ENCODE assay signal across 33 cellular contexts in genomic region chr12:12651752-12652151, GRCh38. TPM values are rescaled to one million over a fixed set of nuclear protein-coding genes. Genes with fewer than 3 reads are reported as not detected.
"Had no signal": no experiment of that assay in that cellular context is flagged by ENCODE, and none has a peak within 500 bp of the region (broad histone marks: within the 10 kb centered on the region; RNA-seq: fewer than 3 reads in every experiment).

No MANE protein-coding gene starts in this region.

- H3K27me3 Mint-ChIP-seq: activated B cell treated with CpG ODN at 0.5 μM for 24 hours; activated CD4-positive, alpha-beta memory T cell treated with anti-CD3 and anti-CD28 coated beads, Interleukin-2, amount 10 ng/mL, durations not matched to agents 7 days and 5 days; activated CD4-positive, alpha-beta T cell treated with anti-CD3 and anti-CD28 coated beads for 36 hours; activated CD4-positive, alpha-beta T cell treated with anti-CD3 and anti-CD28 coated beads, Interleukin-2, amount 10 ng/mL, durations not matched to agents 7 days and 5 days; activated CD8-positive, alpha-beta memory T cell treated with anti-CD3 and anti-CD28 coated beads, Interleukin-2, amount 10 ng/mL, durations not matched to agents 7 days and 5 days; activated naive CD4-positive, alpha-beta T cell treated with anti-CD3 and anti-CD28 coated beads, Interleukin-2, amount 10 ng/mL, durations not matched to agents 7 days and 5 days; activated naive CD4-positive, alpha-beta T cell treated with anti-CD3 and anti-CD28 coated beads, Interleukin-2, amount 50 U/mL, for 24 hours; activated naive CD8-positive, alpha-beta T cell treated with anti-CD3 and anti-CD28 coated beads for 36 hours; activated T-cell treated with anti-CD3 and anti-CD28 coated beads, Interleukin-2, amount 50 U/mL, for 24 hours; T-cell; T-helper 17 cell had no signal

- DNase-seq: activated B cell treated with CpG ODN at 0.5 μM for 24 hours; activated CD4-positive, alpha-beta memory T cell treated with anti-CD3 and anti-CD28 coated beads, Interleukin-2, amount 10 ng/mL, durations not matched to agents 7 days and 5 days; activated CD4-positive, alpha-beta T cell treated with anti-CD3 and anti-CD28 coated beads for 1 hour; activated CD4-positive, alpha-beta T cell treated with anti-CD3 and anti-CD28 coated beads for 36 hours; activated CD4-positive, alpha-beta T cell treated with anti-CD3 and anti-CD28 coated beads for 48 hours; activated CD4-positive, alpha-beta T cell treated with anti-CD3 and anti-CD28 coated beads, Interleukin-2, amount 10 ng/mL, durations not matched to agents 7 days and 5 days; activated CD4-positive, alpha-beta T cell treated with anti-CD3 and anti-CD28 coated beads, Interleukin-2, amount 50 U/mL, for 48 hours; activated CD8-positive, alpha-beta memory T cell treated with anti-CD3 and anti-CD28 coated beads for 24 hours; activated CD8-positive, alpha-beta memory T cell treated with anti-CD3 and anti-CD28 coated beads, Interleukin-2, amount 10 ng/mL, durations not matched to agents 7 days and 5 days; activated CD8-positive, alpha-beta memory T cell treated with anti-CD3 and anti-CD28 coated beads, Interleukin-2, amount 50 U/mL, for 48 hours; activated CD8-positive, alpha-beta T cell treated with anti-CD3 and anti-CD28 coated beads, Interleukin-2, amount 10 ng/mL, durations not matched to agents 7 days and 5 days; activated effector memory CD4-positive, alpha-beta T cell treated with Interleukin-2 at 50 U/mL for 16 hours; activated gamma-delta T cell; activated naive CD4-positive, alpha-beta T cell treated with anti-CD3 and anti-CD28 coated beads, Interleukin-2, amount 10 ng/mL, durations not matched to agents 7 days and 5 days; activated naive CD4-positive, alpha-beta T cell treated with Interleukin-2 at 50 U/mL for 16 hours; activated naive CD8-positive, alpha-beta T cell treated with anti-CD3 and anti-CD28 coated beads for 36 hours; activated T-cell treated with anti-CD3 and anti-CD28 coated beads, Interleukin-2, amount 50 U/mL, for 24 hours; activated T-cell treated with anti-CD3 and anti-CD28 coated beads, Interleukin-2, amount 50 U/mL, for 48 hours; adrenal gland; amniotic stem cell; aorta; body of pancreas; brain microvascular endothelial cell; central memory CD4-positive, alpha-beta T cell; T-cell; T-helper 17 cell had no signal

- H3K27ac ChIP-seq: adrenal gland, body of pancreas, brain microvascular endothelial cell, breast epithelium, VCaP had no signal

- H3K27ac Mint-ChIP-seq: activated B cell treated with CpG ODN at 0.5 μM for 24 hours; activated CD4-positive, alpha-beta memory T cell treated with anti-CD3 and anti-CD28 coated beads, Interleukin-2, amount 10 ng/mL, durations not matched to agents 7 days and 5 days; activated CD4-positive, alpha-beta T cell treated with anti-CD3 and anti-CD28 coated beads for 36 hours; activated CD4-positive, alpha-beta T cell treated with anti-CD3 and anti-CD28 coated beads, Interleukin-2, amount 10 ng/mL, durations not matched to agents 7 days and 5 days; activated CD8-positive, alpha-beta memory T cell treated with anti-CD3 and anti-CD28 coated beads, Interleukin-2, amount 10 ng/mL, durations not matched to agents 7 days and 5 days; activated CD8-positive, alpha-beta T cell treated with anti-CD3 and anti-CD28 coated beads, Interleukin-2, amount 10 ng/mL, durations not matched to agents 7 days and 5 days; activated naive CD4-positive, alpha-beta T cell treated with anti-CD3 and anti-CD28 coated beads, Interleukin-2, amount 10 ng/mL, durations not matched to agents 7 days and 5 days; activated naive CD4-positive, alpha-beta T cell treated with anti-CD3 and anti-CD28 coated beads, Interleukin-2, amount 50 U/mL, for 24 hours; activated naive CD8-positive, alpha-beta T cell treated with anti-CD3 and anti-CD28 coated beads for 36 hours; activated T-cell treated with anti-CD3 and anti-CD28 coated beads, Interleukin-2, amount 50 U/mL, for 24 hours; activated T-helper 2 cell treated with anti-CD3 and anti-CD28 coated beads, Interferon-gamma antibody, Interleukin-2, Interleukin-4, amounts not matched to agents 10 μg/mL and 5 μg/mL and 100 μg/mL, durations not matched to agents 14 hours and 24 hours and 36 hours; T-cell; T-helper 17 cell had no signal

- H3K4me3 ChIP-seq: adrenal gland, body of pancreas, breast epithelium had no signal

- ATAC-seq: activated CD4-positive, alpha-beta T cell treated with anti-CD3 and anti-CD28 coated beads for 36 hours; activated CD8-positive, alpha-beta memory T cell treated with anti-CD3 and anti-CD28 coated beads, Interleukin-2, amount 10 ng/mL, durations not matched to agents 7 days and 5 days; activated CD8-positive, alpha-beta T cell treated with anti-CD3 and anti-CD28 coated beads, Interleukin-2, amount 10 ng/mL, durations not matched to agents 7 days and 5 days; body of pancreas; T-cell; T-helper 17 cell had no signal

- H3K4me3 Mint-ChIP-seq: activated B cell treated with CpG ODN at 0.5 μM for 24 hours; activated CD4-positive, alpha-beta memory T cell treated with anti-CD3 and anti-CD28 coated beads, Interleukin-2, amount 10 ng/mL, durations not matched to agents 7 days and 5 days; activated CD4-positive, alpha-beta T cell treated with anti-CD3 and anti-CD28 coated beads for 36 hours; activated CD4-positive, alpha-beta T cell treated with anti-CD3 and anti-CD28 coated beads, Interleukin-2, amount 10 ng/mL, durations not matched to agents 7 days and 5 days; activated CD8-positive, alpha-beta memory T cell treated with anti-CD3 and anti-CD28 coated beads, Interleukin-2, amount 10 ng/mL, durations not matched to agents 7 days and 5 days; activated CD8-positive, alpha-beta T cell treated with anti-CD3 and anti-CD28 coated beads, Interleukin-2, amount 10 ng/mL, durations not matched to agents 7 days and 5 days; activated naive CD4-positive, alpha-beta T cell treated with anti-CD3 and anti-CD28 coated beads, Interleukin-2, amount 10 ng/mL, durations not matched to agents 7 days and 5 days; activated naive CD4-positive, alpha-beta T cell treated with anti-CD3 and anti-CD28 coated beads, Interleukin-2, amount 50 U/mL, for 24 hours; activated naive CD8-positive, alpha-beta T cell treated with anti-CD3 and anti-CD28 coated beads for 36 hours; activated T-cell treated with anti-CD3 and anti-CD28 coated beads, Interleukin-2, amount 50 U/mL, for 24 hours; T-cell; T-helper 17 cell had no signal

- H3K27me3 ChIP-seq: adrenal gland, body of pancreas, brain microvascular endothelial cell, breast epithelium had no signal

- H3K36me3 ChIP-seq: adrenal gland, brain microvascular endothelial cell, breast epithelium had no signal

- H3K4me1 ChIP-seq: breast epithelium had no signal

- FAIRE-seq: astrocyte, TTC549 had no signal

RNA-seq across cellular contexts. Expression of gene GPR19, which starts 44.2 kb away (rescaled TPM):
- total RNA-seq: activated B cell treated with CpG ODN at 0.5 μM for 24 hours, body of pancreas, cardiac septum had no signal
